Comparison of ENCODE assay signal across 27 cellular contexts in the genomic region with DNA sequence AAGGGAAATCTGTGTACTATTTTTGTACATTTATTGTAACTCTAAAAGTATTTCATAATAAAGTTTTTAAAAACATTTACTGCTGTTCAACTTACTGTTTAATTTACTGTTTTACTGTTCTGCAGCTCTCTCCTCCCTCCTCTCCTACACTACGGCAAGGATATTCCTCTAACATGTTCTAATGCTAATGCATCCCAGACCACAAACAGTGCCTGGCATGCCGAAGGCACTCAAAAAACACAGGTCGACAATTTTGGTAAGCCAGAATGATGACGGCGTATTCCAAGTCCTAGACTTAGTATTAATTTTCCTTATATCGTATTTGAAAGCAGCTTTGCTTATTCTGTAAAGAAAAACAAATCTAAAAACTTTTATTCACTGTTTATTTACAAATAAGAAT. TPM values are rescaled to one million over a fixed set of nuclear protein-coding genes. Genes with fewer than 3 reads are reported as not detected.
DNase-seq lines count a peak whose midpoint lies in the region; ATAC-seq and TF ChIP-seq lines count a peak whose summit lies in the region.
"Had no signal": no experiment of that assay in that cellular context is flagged by ENCODE, and none has a peak within 500 bp of the region (broad histone marks: within the 10 kb centered on the region; RNA-seq: fewer than 3 reads in every experiment).

No MANE protein-coding gene starts in this region.

- TF ChIP-seq CTCF in natural killer cell (IDR thresholded peaks at IDR 0.05) = no peak

- no peak for ATAC-seq in natural killer cell
- ATAC-seq in natural killer cell treated with Interleukin-12 subunit alpha and Interleukin-12 subunit beta and Interleukin-15 and Interleukin-18, amount 100 ng/mL, for 72 hours = no peak
- no peak for ATAC-seq in central memory CD8-positive, alpha-beta T cell (replicated peaks; ENCODE audit: extremely low read depth, poor library complexity, severe bottlenecking)
- no peak for ATAC-seq in HG02973 (IDR thresholded peaks at IDR 0.05; ENCODE audit: unreplicated experiment)
- ATAC-seq: gastrocnemius medialis; stimulated activated memory B cell treated with anti-CD40 and anti-IgM and Interleukin-4, amounts not matched to agents 10 μg/mL and 1 μg/mL and 100 μg/mL, for 72 hours; upper lobe of right lung had no signal

- peaks cover 45% of the 10 kb centered on the region for H3K4me1 Mint-ChIP-seq in T-helper 2 cell treated with Interferon-gamma antibody and Interleukin-4, amounts not matched to agents 5 μg/mL and 100 μg/mL, for 36 hours (ENCODE audit: low read depth)
- H3K4me1 Mint-ChIP-seq in natural killer cell = peaks cover 31 to 46% of the 10 kb centered on the region in 2 donors
- H3K4me1 Mint-ChIP-seq in natural killer cell treated with Interleukin-12 subunit alpha and Interleukin-12 subunit beta and Interleukin-15 and Interleukin-18, amount 100 ng/mL, for 72 hours (ENCODE audit: low read depth in 2 of 2) = peaks cover 12 to 23% of the 10 kb centered on the region in 2 donors
- H3K4me1 Mint-ChIP-seq in central memory CD8-positive, alpha-beta T cell = peaks cover 71% of the 10 kb centered on the region

- no peaks in the 10 kb centered on the region for H3K27me3 Mint-ChIP-seq in T-helper 2 cell treated with Interferon-gamma antibody and Interleukin-4, amounts not matched to agents 5 μg/mL and 100 μg/mL, for 36 hours (ENCODE audit: low read depth)
- no peaks in the 10 kb centered on the region for H3K27me3 Mint-ChIP-seq in natural killer cell (ENCODE audit: low read depth in 2 of 2)
- H3K27me3 Mint-ChIP-seq in natural killer cell treated with Interleukin-12 subunit alpha and Interleukin-12 subunit beta and Interleukin-15 and Interleukin-18, amount 100 ng/mL, for 72 hours = no peaks in the 10 kb centered on the region
- H3K27me3 Mint-ChIP-seq in central memory CD8-positive, alpha-beta T cell = no peaks in the 10 kb centered on the region
- H3K27me3 Mint-ChIP-seq: stimulated activated memory B cell treated with anti-CD40 and anti-IgM and Interleukin-4, amounts not matched to agents 10 μg/mL and 1 μg/mL and 100 μg/mL, for 72 hours had no signal

- H3K36me3 Mint-ChIP-seq in T-helper 2 cell treated with Interferon-gamma antibody and Interleukin-4, amounts not matched to agents 5 μg/mL and 100 μg/mL, for 36 hours (ENCODE audit: low read depth) = peaks cover 61% of the 10 kb centered on the region
- H3K36me3 Mint-ChIP-seq in natural killer cell = peaks cover 20% of the 10 kb centered on the region
- H3K36me3 Mint-ChIP-seq in natural killer cell treated with Interleukin-12 subunit alpha and Interleukin-12 subunit beta and Interleukin-15 and Interleukin-18, amount 100 ng/mL, for 72 hours = peaks cover 13% of the 10 kb centered on the region
- peaks cover 28% of the 10 kb centered on the region for H3K36me3 Mint-ChIP-seq in central memory CD8-positive, alpha-beta T cell (ENCODE audit: insufficient read depth)

- no peak for DNase-seq in T-helper 2 cell treated with Interferon-gamma antibody and Interleukin-4, amounts not matched to agents 5 μg/mL and 100 μg/mL, for 36 hours (ENCODE audit: low spot score)
- no peak for DNase-seq in T-helper 2 cell
- DNase-seq in natural killer cell = no peak
- DNase-seq in natural killer cell treated with Interleukin-12 subunit alpha and Interleukin-12 subunit beta and Interleukin-15 and Interleukin-18, amount 100 ng/mL, for 72 hours (ENCODE audit: low spot score) = no peak
- DNase-seq in central memory CD8-positive, alpha-beta T cell (ENCODE audit: low spot score in 2 of 2) = no peak
- no peak for DNase-seq in NCI-H1436 treated with DMSO at 0.1 percent for 48 hours (lab: John Stamatoyannopoulos, UW)
- no peak for DNase-seq in NCI-H2107 (lab: John Stamatoyannopoulos, UW)
- DNase-seq: 8988T; activated CD4-positive, alpha-beta T cell treated with anti-CD3 and anti-CD28 coated beads, Interleukin-2, amount 50 U/mL, for 4 hours; activated CD4-positive, CD25-positive, alpha-beta regulatory T cell; activated CD8-positive, alpha-beta memory T cell treated with anti-CD3 and anti-CD28 coated beads, Interleukin-2, amount 50 U/mL, for 48 hours; activated effector memory CD4-positive, alpha-beta T cell treated with anti-CD3 and anti-CD28 coated beads, Interleukin-2, amount 50 U/mL, for 16 hours; amygdala; brain microvascular endothelial cell; gastrocnemius medialis; GOT3; MV-4-11; NCI-H446 treated with DMSO at 0.1 percent for 48 hours; NCI-H774; ovary; Peyer's patch; SIG-M5; upper lobe of right lung had no signal

- no peak overlapping the region for H3K4me3 Mint-ChIP-seq in T-helper 2 cell treated with Interferon-gamma antibody and Interleukin-4, amounts not matched to agents 5 μg/mL and 100 μg/mL, for 36 hours
- no peak overlapping the region for H3K4me3 Mint-ChIP-seq in natural killer cell
- no peak overlapping the region for H3K4me3 Mint-ChIP-seq in natural killer cell treated with Interleukin-12 subunit alpha and Interleukin-12 subunit beta and Interleukin-15 and Interleukin-18, amount 100 ng/mL, for 72 hours
- H3K4me3 Mint-ChIP-seq in central memory CD8-positive, alpha-beta T cell = no peak overlapping the region
- H3K4me3 Mint-ChIP-seq: CD14-positive monocyte; neural crest cell; stimulated activated memory B cell treated with anti-CD40 and anti-IgM and Interleukin-4, amounts not matched to agents 10 μg/mL and 1 μg/mL and 100 μg/mL, for 72 hours had no signal

- H3K9me3 Mint-ChIP-seq in T-helper 2 cell treated with Interferon-gamma antibody and Interleukin-4, amounts not matched to agents 5 μg/mL and 100 μg/mL, for 36 hours = peaks cover 16% of the 10 kb centered on the region
- H3K9me3 Mint-ChIP-seq in natural killer cell = peaks cover 3% of the 10 kb centered on the region in 2 donors
- peaks cover 6% of the 10 kb centered on the region for H3K9me3 Mint-ChIP-seq in natural killer cell treated with Interleukin-12 subunit alpha and Interleukin-12 subunit beta and Interleukin-15 and Interleukin-18, amount 100 ng/mL, for 72 hours
- H3K9me3 Mint-ChIP-seq in central memory CD8-positive, alpha-beta T cell = peaks cover 5% of the 10 kb centered on the region

- intact Hi-C loops in natural killer cell (cut with micrococcal nuclease) = no loop called here

- H3K27ac Mint-ChIP-seq in T-helper 2 cell treated with Interferon-gamma antibody and Interleukin-4, amounts not matched to agents 5 μg/mL and 100 μg/mL, for 36 hours = peak overlapping the region; percentile 52
- H3K27ac Mint-ChIP-seq in natural killer cell = peak overlapping the region; percentile 18 to 25
- H3K27ac Mint-ChIP-seq in natural killer cell treated with Interleukin-12 subunit alpha and Interleukin-12 subunit beta and Interleukin-15 and Interleukin-18, amount 100 ng/mL, for 72 hours = peak overlapping the region in 1 of 2 donors; percentile 47
- peak overlapping the region; percentile 81 for H3K27ac Mint-ChIP-seq in central memory CD8-positive, alpha-beta T cell (ENCODE audit: low read depth)

RNA-seq across cellular contexts. Expression of a gene that starts 13.3 kb away (rescaled TPM):
- 100 to 1,000 TPM in 1 of 3 donors, 10 to 100 TPM in 2; 91.6 to 114 (median 96.4) TPM for total RNA-seq in natural killer cell
- total RNA-seq in natural killer cell treated with Interleukin-12 subunit alpha and Interleukin-12 subunit beta and Interleukin-15 and Interleukin-18, amount 100 ng/mL, for 72 hours = 10 to 100 TPM; 23.1 to 25.0 TPM
